ENCODE assay signal across 1 cellular context in genomic region chr1:20705356-20705755, GRCh38.
TF ChIP-seq lines count a peak whose summit lies in the region.

No MANE protein-coding gene starts in this region.

TF ChIP-seq in HepG2, 621 proteins besides CTCF, POLR2A, EP300 and RAD21:
- TF ChIP-seq CBX1 (IDR thresholded peaks at IDR 0.05; ENCODE audit: low read depth) (no peak), STAT6 (CRISPR knock-in tag; IDR thresholded peaks at IDR 0.05; ENCODE audit: borderline replicate concordance) (no peak), MZF1 (CRISPR knock-in tag; IDR thresholded peaks at IDR 0.05; ENCODE audit: borderline replicate concordance) (no peak)
TF ChIP-seq in HepG2: peak in this region for 0.
